ENCODE assay signal across 1 cellular context in genomic region chr20:36574278-36575065, GRCh38.
TF ChIP-seq lines count a peak whose summit lies in the region.

No MANE protein-coding gene starts in this region.

TF ChIP-seq in HEK293, 187 proteins besides CTCF, POLR2A, EP300 and RAD21 (continued from another document and continues in another):
- TF ChIP-seq ZNF2 (tag by site-specific recombination; IDR thresholded peaks at IDR 0.05) (0 out of 2 replicates have a peak, but pooled peaks have one; percentile 25), YY1 (tag by site-specific recombination; IDR thresholded peaks at IDR 0.05) (0 out of 2 replicates have a peak, but pooled peaks have one; percentile 13), ZNF112 (tag by site-specific recombination; IDR thresholded peaks at IDR 0.05) (no peak), PRDM10 (tag by site-specific recombination; IDR thresholded peaks at IDR 0.05) (peak; percentile 80; the same call in 1 of the 2 replicates), ZNF701 (tag by site-specific recombination; IDR thresholded peaks at IDR 0.05) (no peak), KLF10 (tag by site-specific recombination; IDR thresholded peaks at IDR 0.05) (peak; percentile 60), SCRT2 (tag by site-specific recombination; IDR thresholded peaks at IDR 0.05) (peak; percentile 91), WT1 (tag by site-specific recombination; IDR thresholded peaks at IDR 0.05) (peak; percentile 93), ZNF670 (tag by site-specific recombination; IDR thresholded peaks at IDR 0.05; ENCODE audit: low read depth) (no peak), ZNF600 (tag by site-specific recombination; IDR thresholded peaks at IDR 0.05) (peak; percentile 92), ZNF350 (tag by site-specific recombination; IDR thresholded peaks at IDR 0.05) (no peak), ZNF837 (tag by site-specific recombination; IDR thresholded peaks at IDR 0.05) (peak; percentile 76), IKZF3 (tag by site-specific recombination; IDR thresholded peaks at IDR 0.05) (0 out of 2 replicates have a peak, but pooled peaks have one; percentile 10), KLF8 (tag by site-specific recombination; IDR thresholded peaks at IDR 0.05) (peak; percentile 71; the same call in 1 of the 2 replicates), ZSCAN30 (tag by site-specific recombination; IDR thresholded peaks at IDR 0.05) (0 out of 2 replicates have a peak, but pooled peaks have one; percentile 46), ZXDB (tag by site-specific recombination; IDR thresholded peaks at IDR 0.05) (peak; percentile 41; the same call in 1 of the 2 replicates), ZNF341 (tag by site-specific recombination; IDR thresholded peaks at IDR 0.05; ENCODE audit: low read depth) (peak; percentile 99), ZNF426 (tag by site-specific recombination; IDR thresholded peaks at IDR 0.05) (no peak), ZNF184 (tag by site-specific recombination; IDR thresholded peaks at IDR 0.05) (no peak), ZBTB7A (tag by site-specific recombination; IDR thresholded peaks at IDR 0.05; ENCODE audit: low read depth) (0 out of 2 replicates have a peak, but pooled peaks have one; percentile 51), HOXC10 (CRISPR knock-in tag; IDR thresholded peaks at IDR 0.05) (no peak), KLF17 (tag by site-specific recombination; IDR thresholded peaks at IDR 0.05) (peak; percentile 88), EGR2 (tag by site-specific recombination; IDR thresholded peaks at IDR 0.05; ENCODE audit: low read depth) (peak; percentile 99), ZBTB11 (tag by site-specific recombination; conservative IDR thresholded peaks at IDR 0.05; ENCODE audit: low read depth) (peak; percentile 50; the same call in 1 of the 2 replicates), KLF1 (tag by site-specific recombination; IDR thresholded peaks at IDR 0.05) (peak; percentile 57; the same call in 1 of the 2 replicates), SCRT1 (tag by site-specific recombination; IDR thresholded peaks at IDR 0.05; ENCODE audit: borderline replicate concordance) (peak; percentile 56), ZIC2 (tag by site-specific recombination; IDR thresholded peaks at IDR 0.05) (peak; percentile 81), ZNF76 (tag by site-specific recombination; IDR thresholded peaks at IDR 0.05; ENCODE audit: borderline replicate concordance, low read depth) (peak; percentile 85), GLIS1 (tag by site-specific recombination; IDR thresholded peaks at IDR 0.05) (peak; percentile 100), KLF9 (tag by site-specific recombination; IDR thresholded peaks at IDR 0.05; ENCODE audit: low read depth) (peak; percentile 81), ZFP37 (tag by site-specific recombination; IDR thresholded peaks at IDR 0.05) (peak; percentile 82), SP3 (tag by site-specific recombination; IDR thresholded peaks at IDR 0.05) (peak; percentile 60; the same call in 1 of the 2 replicates), ZNF394 (tag by site-specific recombination; IDR thresholded peaks at IDR 0.05; ENCODE audit: borderline replicate concordance) (peak; percentile 23; the same call in 1 of the 2 replicates)
- TF ChIP-seq, protein P1, sequence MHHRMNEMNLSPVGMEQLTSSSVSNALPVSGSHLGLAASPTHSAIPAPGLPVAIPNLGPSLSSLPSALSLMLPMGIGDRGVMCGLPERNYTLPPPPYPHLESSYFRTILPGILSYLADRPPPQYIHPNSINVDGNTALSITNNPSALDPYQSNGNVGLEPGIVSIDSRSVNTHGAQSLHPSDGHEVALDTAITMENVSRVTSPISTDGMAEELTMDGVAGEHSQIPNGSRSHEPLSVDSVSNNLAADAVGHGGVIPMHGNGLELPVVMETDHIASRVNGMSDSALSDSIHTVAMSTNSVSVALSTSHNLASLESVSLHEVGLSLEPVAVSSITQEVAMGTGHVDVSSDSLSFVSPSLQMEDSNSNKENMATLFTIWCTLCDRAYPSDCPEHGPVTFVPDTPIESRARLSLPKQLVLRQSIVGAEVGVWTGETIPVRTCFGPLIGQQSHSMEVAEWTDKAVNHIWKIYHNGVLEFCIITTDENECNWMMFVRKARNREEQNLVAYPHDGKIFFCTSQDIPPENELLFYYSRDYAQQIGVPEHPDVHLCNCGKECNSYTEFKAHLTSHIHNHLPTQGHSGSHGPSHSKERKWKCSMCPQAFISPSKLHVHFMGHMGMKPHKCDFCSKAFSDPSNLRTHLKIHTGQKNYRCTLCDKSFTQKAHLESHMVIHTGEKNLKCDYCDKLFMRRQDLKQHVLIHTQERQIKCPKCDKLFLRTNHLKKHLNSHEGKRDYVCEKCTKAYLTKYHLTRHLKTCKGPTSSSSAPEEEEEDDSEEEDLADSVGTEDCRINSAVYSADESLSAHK (tag by site-specific recombination; IDR thresholded peaks at IDR 0.05), result 0 out of 2 replicates have a peak, but pooled peaks have one; percentile 8
- TF ChIP-seq, protein P2, sequence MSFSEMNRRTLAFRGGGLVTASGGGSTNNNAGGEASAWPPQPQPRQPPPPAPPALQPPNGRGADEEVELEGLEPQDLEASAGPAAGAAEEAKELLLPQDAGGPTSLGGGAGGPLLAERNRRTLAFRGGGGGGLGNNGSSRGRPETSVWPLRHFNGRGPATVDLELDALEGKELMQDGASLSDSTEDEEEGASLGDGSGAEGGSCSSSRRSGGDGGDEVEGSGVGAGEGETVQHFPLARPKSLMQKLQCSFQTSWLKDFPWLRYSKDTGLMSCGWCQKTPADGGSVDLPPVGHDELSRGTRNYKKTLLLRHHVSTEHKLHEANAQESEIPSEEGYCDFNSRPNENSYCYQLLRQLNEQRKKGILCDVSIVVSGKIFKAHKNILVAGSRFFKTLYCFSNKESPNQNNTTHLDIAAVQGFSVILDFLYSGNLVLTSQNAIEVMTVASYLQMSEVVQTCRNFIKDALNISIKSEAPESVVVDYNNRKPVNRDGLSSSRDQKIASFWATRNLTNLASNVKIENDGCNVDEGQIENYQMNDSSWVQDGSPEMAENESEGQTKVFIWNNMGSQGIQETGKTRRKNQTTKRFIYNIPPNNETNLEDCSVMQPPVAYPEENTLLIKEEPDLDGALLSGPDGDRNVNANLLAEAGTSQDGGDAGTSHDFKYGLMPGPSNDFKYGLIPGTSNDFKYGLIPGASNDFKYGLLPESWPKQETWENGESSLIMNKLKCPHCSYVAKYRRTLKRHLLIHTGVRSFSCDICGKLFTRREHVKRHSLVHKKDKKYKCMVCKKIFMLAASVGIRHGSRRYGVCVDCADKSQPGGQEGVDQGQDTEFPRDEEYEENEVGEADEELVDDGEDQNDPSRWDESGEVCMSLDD (tag by site-specific recombination; IDR thresholded peaks at IDR 0.05), result peak; percentile 75; the same call in 1 of the 2 replicates
- TF ChIP-seq, protein P3, sequence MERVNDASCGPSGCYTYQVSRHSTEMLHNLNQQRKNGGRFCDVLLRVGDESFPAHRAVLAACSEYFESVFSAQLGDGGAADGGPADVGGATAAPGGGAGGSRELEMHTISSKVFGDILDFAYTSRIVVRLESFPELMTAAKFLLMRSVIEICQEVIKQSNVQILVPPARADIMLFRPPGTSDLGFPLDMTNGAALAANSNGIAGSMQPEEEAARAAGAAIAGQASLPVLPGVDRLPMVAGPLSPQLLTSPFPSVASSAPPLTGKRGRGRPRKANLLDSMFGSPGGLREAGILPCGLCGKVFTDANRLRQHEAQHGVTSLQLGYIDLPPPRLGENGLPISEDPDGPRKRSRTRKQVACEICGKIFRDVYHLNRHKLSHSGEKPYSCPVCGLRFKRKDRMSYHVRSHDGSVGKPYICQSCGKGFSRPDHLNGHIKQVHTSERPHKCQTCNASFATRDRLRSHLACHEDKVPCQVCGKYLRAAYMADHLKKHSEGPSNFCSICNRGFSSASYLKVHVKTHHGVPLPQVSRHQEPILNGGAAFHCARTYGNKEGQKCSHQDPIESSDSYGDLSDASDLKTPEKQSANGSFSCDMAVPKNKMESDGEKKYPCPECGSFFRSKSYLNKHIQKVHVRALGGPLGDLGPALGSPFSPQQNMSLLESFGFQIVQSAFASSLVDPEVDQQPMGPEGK (tag by site-specific recombination; IDR thresholded peaks at IDR 0.05), result peak; percentile 58
- TF ChIP-seq, protein P4, sequence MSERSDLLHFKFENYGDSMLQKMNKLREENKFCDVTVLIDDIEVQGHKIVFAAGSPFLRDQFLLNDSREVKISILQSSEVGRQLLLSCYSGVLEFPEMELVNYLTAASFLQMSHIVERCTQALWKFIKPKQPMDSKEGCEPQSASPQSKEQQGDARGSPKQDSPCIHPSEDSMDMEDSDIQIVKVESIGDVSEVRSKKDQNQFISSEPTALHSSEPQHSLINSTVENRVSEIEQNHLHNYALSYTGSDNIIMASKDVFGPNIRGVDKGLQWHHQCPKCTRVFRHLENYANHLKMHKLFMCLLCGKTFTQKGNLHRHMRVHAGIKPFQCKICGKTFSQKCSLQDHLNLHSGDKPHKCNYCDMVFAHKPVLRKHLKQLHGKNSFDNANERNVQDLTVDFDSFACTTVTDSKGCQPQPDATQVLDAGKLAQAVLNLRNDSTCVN (tag by site-specific recombination; optimal IDR thresholded peaks at IDR 0.05), result peak; percentile 98
- TF ChIP-seq, protein P5, sequence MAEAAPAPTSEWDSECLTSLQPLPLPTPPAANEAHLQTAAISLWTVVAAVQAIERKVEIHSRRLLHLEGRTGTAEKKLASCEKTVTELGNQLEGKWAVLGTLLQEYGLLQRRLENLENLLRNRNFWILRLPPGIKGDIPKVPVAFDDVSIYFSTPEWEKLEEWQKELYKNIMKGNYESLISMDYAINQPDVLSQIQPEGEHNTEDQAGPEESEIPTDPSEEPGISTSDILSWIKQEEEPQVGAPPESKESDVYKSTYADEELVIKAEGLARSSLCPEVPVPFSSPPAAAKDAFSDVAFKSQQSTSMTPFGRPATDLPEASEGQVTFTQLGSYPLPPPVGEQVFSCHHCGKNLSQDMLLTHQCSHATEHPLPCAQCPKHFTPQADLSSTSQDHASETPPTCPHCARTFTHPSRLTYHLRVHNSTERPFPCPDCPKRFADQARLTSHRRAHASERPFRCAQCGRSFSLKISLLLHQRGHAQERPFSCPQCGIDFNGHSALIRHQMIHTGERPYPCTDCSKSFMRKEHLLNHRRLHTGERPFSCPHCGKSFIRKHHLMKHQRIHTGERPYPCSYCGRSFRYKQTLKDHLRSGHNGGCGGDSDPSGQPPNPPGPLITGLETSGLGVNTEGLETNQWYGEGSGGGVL (tag by site-specific recombination; IDR thresholded peaks at IDR 0.05), result peak; percentile 70
- TF ChIP-seq, protein P6, sequence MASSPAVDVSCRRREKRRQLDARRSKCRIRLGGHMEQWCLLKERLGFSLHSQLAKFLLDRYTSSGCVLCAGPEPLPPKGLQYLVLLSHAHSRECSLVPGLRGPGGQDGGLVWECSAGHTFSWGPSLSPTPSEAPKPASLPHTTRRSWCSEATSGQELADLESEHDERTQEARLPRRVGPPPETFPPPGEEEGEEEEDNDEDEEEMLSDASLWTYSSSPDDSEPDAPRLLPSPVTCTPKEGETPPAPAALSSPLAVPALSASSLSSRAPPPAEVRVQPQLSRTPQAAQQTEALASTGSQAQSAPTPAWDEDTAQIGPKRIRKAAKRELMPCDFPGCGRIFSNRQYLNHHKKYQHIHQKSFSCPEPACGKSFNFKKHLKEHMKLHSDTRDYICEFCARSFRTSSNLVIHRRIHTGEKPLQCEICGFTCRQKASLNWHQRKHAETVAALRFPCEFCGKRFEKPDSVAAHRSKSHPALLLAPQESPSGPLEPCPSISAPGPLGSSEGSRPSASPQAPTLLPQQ (tag by site-specific recombination; IDR thresholded peaks at IDR 0.05), result peak; percentile 37; the same call in 1 of the 2 replicates
